ENCODE assay signal across 1 cellular context in genomic region chr3:41688595-41689380, GRCh38.
TF ChIP-seq lines count a peak whose summit lies in the region.

No MANE protein-coding gene starts in this region.

TF ChIP-seq in SK-N-SH, 30 proteins besides CTCF, POLR2A, EP300 and RAD21 (continued from another document):
- TF ChIP-seq, protein P1, sequence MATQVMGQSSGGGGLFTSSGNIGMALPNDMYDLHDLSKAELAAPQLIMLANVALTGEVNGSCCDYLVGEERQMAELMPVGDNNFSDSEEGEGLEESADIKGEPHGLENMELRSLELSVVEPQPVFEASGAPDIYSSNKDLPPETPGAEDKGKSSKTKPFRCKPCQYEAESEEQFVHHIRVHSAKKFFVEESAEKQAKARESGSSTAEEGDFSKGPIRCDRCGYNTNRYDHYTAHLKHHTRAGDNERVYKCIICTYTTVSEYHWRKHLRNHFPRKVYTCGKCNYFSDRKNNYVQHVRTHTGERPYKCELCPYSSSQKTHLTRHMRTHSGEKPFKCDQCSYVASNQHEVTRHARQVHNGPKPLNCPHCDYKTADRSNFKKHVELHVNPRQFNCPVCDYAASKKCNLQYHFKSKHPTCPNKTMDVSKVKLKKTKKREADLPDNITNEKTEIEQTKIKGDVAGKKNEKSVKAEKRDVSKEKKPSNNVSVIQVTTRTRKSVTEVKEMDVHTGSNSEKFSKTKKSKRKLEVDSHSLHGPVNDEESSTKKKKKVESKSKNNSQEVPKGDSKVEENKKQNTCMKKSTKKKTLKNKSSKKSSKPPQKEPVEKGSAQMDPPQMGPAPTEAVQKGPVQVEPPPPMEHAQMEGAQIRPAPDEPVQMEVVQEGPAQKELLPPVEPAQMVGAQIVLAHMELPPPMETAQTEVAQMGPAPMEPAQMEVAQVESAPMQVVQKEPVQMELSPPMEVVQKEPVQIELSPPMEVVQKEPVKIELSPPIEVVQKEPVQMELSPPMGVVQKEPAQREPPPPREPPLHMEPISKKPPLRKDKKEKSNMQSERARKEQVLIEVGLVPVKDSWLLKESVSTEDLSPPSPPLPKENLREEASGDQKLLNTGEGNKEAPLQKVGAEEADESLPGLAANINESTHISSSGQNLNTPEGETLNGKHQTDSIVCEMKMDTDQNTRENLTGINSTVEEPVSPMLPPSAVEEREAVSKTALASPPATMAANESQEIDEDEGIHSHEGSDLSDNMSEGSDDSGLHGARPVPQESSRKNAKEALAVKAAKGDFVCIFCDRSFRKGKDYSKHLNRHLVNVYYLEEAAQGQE (IDR thresholded peaks at IDR 0.05; ENCODE audit: low read depth, low read length): no peak
- no peak for TF ChIP-seq NRF1 (IDR thresholded peaks at IDR 0.05; ENCODE audit: low read depth, low read length)
- TF ChIP-seq JUND (IDR thresholded peaks at IDR 0.05): no peak
- TF ChIP-seq RXRA (IDR thresholded peaks at IDR 0.05; ENCODE audit: borderline replicate concordance, low read depth): no peak
- no peak for TF ChIP-seq NFIC (IDR thresholded peaks at IDR 0.05; ENCODE audit: borderline replicate concordance)
- no peak for TF ChIP-seq YY1 (IDR thresholded peaks at IDR 0.05; ENCODE audit: low read depth)
- no peak for TF ChIP-seq ELF1 (IDR thresholded peaks at IDR 0.05)
- no peak for TF ChIP-seq TAF1 (IDR thresholded peaks at IDR 0.05; ENCODE audit: borderline replicate concordance, low read depth, low read length)
- TF ChIP-seq FOXJ3 (CRISPR knock-in tag; IDR thresholded peaks at IDR 0.05): no peak
- TF ChIP-seq GATA2 (CRISPR knock-in tag; IDR thresholded peaks at IDR 0.05): no peak
- no peak for TF ChIP-seq EZH2phosphoT487 (IDR thresholded peaks at IDR 0.05; ENCODE audit: borderline replicate concordance, low read depth)
- no peak for TF ChIP-seq PBX3 (IDR thresholded peaks at IDR 0.05)
- no peak for TF ChIP-seq POLR2AphosphoS5 (IDR thresholded peaks at IDR 0.05; ENCODE audit: low read depth, low read length)
- no peak for TF ChIP-seq RCOR1 (IDR thresholded peaks at IDR 0.05; ENCODE audit: low read length)
